Comparison of ENCODE assay signal across 25 cellular contexts in the genomic region with DNA sequence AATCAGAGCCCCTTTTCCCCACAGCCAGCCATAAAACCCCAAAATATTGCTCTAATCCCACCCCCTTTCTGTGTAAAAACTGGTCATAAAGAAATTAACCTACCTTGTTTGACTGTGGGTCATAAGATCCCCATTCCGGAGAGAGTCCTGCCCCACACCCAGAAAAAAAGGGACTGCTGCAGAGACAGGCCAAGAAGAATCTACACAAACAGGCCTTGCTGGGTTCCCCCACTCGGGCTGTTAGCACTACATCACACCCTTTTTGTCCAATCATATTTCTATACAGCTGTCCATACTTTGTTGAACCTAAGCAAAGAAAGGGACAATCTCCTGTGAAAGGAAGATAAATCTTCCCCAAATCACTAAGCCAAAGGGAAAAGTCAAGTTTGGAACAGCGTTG.
DNase-seq lines count a peak whose midpoint lies in the region; ATAC-seq, FAIRE-seq and TF ChIP-seq lines count a peak whose summit lies in the region.
"Had no signal": no experiment of that assay in that cellular context is flagged by ENCODE, and none has a peak within 500 bp of the region (broad histone marks: within the 10 kb centered on the region; RNA-seq: fewer than 3 reads in every experiment).

No MANE protein-coding gene starts in this region.

- no peak for TF ChIP-seq RAD21 in H1 (IDR thresholded peaks at IDR 0.05 in 1 of 2, conservative IDR thresholded peaks at IDR 0.05 in 1 of 2; ENCODE audit: low read depth in 2 of 2, low read length in 2 of 2)

- no peaks in the 10 kb centered on the region for H4K20me1 ChIP-seq in H1 (replicated peaks in 1 of 2; ENCODE audit: control insufficient read depth in 1 of 2, insufficient read depth in 2 of 2, low read length in 2 of 2)
- H4K20me1 ChIP-seq: BLaER1 had no signal

- H4K8ac ChIP-seq in H1 (ENCODE audit: extremely low read depth, insufficient read depth, low read length): no peak overlapping the region

- H2BK12ac ChIP-seq in H1 (ENCODE audit: low read depth, low read length): no peak overlapping the region

- no peak overlapping the region for H3K9ac ChIP-seq in H1 (replicated peaks in 1 of 4; ENCODE audit: extremely low read depth in 1 of 4, low read depth in 3 of 4, low read length in 3 of 4)
- H3K9ac ChIP-seq: BLaER1 had no signal

- no peak overlapping the region for H2BK20ac ChIP-seq in H1 (ENCODE audit: low read length)

- H3K9me3 ChIP-seq in Panc1 (ENCODE audit: control insufficient read depth, insufficient read depth, low read depth, low read length) (no peaks in the 10 kb centered on the region), H1 (ENCODE audit: insufficient read depth in 2 of 2, low read depth in 1 of 2, low read length in 1 of 2) (no peaks in the 10 kb centered on the region)
- H3K9me3 ChIP-seq: BLaER1 had no signal

- TF ChIP-seq CTCF in Panc1 (IDR thresholded peaks at IDR 0.05) (no peak), H1 (IDR thresholded peaks at IDR 0.05; ENCODE audit: control extremely low read depth in 1 of 3, insufficient read depth in 1 of 3, low read depth in 1 of 3, low read length in 3 of 3) (no peak)

- TF ChIP-seq EP300 in H1 (IDR thresholded peaks at IDR 0.05; ENCODE audit: borderline replicate concordance in 1 of 2, low read depth in 2 of 2, low read length in 2 of 2): no peak

- POLR2A ChIA-PET in Panc1 (lab: Charles Lee): no interaction called here
- POLR2A ChIA-PET in H1 (lab: Charles Lee; ENCODE audit: partially characterized antibody): interaction anchor here (1.0 to 16.3 kb wide), 3 partner anchors 7 to 125 kb away, joined by 3 to 607 read pairs (median 145); a partner anchor contains a TSS

- no peak overlapping the region for H3K18ac ChIP-seq in H1 (ENCODE audit: extremely low read depth, low read length)

- peak; percentile 5 for DNase-seq in activated effector memory CD4-positive, alpha-beta T cell treated with anti-CD3 and anti-CD28 coated beads, Interleukin-2, amount 50 U/mL, for 16 hours
- DNase-seq in activated effector memory CD4-positive, alpha-beta T cell treated with Interleukin-2 at 50 U/mL for 16 hours: no peak
- no peak for DNase-seq in Panc1 (ENCODE audit: low read depth, low spot score)
- no peak for DNase-seq in H1 (ENCODE audit: low read depth in 1 of 2, low spot score in 2 of 2)
- no peak for DNase-seq in NCI-H226
- no peak for DNase-seq in stimulated activated naive CD8-positive, alpha-beta T cell treated with anti-CD3 and anti-CD28 coated beads, Interleukin-15, Interleukin-2, amounts not matched to agents 100 U/mL and 50 U/mL, for 24 hours
- no peak for DNase-seq in activated T-helper 2 cell treated with anti-CD3 and anti-CD28 coated beads, Interferon-gamma antibody, Interleukin-2, Interleukin-4, amounts not matched to agents 10 μg/mL and 5 μg/mL and 100 μg/mL, durations not matched to agents 14 hours and 24 hours and 36 hours (ENCODE audit: low spot score)
- DNase-seq: CD4-positive, CD25-positive, alpha-beta regulatory T cell; CD8-positive, alpha-beta T cell; DMS 273 treated with DMSO at 0.1 percent for 48 hours; DMS79; EL; GDM1; GOT3; H7 had no signal

- peak overlapping the region; percentile 73 for H3K27ac ChIP-seq in Panc1 (ENCODE audit: low read length)
- no peak overlapping the region for H3K27ac ChIP-seq in H1 (ENCODE audit: low read depth, low read length)
- H3K27ac ChIP-seq: 22Rv1, BLaER1, C4-2B had no signal

- H3K4me1 Mint-ChIP-seq in activated T-helper 2 cell treated with anti-CD3 and anti-CD28 coated beads, Interferon-gamma antibody, Interleukin-2, Interleukin-4, amounts not matched to agents 10 μg/mL and 5 μg/mL and 100 μg/mL, durations not matched to agents 14 hours and 24 hours and 36 hours (ENCODE audit: low read depth): peaks cover 3% of the 10 kb centered on the region

- no peak overlapping the region for H4K5ac ChIP-seq in H1 (ENCODE audit: insufficient read length, low read depth, low read length)

- intact Hi-C loops in Panc1 (cut with micrococcal nuclease; ENCODE audit: unreplicated experiment): no loop called here
- intact Hi-C loops in activated T-helper 2 cell treated with anti-CD3 and anti-CD28 coated beads, Interferon-gamma antibody, Interleukin-2, Interleukin-4, amounts not matched to agents 10 μg/mL and 5 μg/mL and 100 μg/mL, durations not matched to agents 14 hours and 24 hours and 36 hours (cut with micrococcal nuclease): no loop called here

- no peaks in the 10 kb centered on the region for H3K79me1 ChIP-seq in H1 (ENCODE audit: low read depth, low read length)

- WGBS in H1 (ENCODE audit: extremely low coverage in 1 of 2, insufficient coverage in 1 of 2, insufficient read length in 1 of 2, insufficient replicate concordance in 2 of 2, low coverage in 1 of 2, low lambda C conversion rate in 2 of 2, missing lambda C conversion rate in 1 of 2), 2 experiments: 74% methylated on average over 3 of the region's 3 CpGs; no CpG with 5 or more reads in 1 of the 2 experiments

- BruUV-seq in Panc1 (replicated peaks; lab: Mats Ljungman, UMichigan): no TSS peak

- H3K4me1 ChIP-seq in Panc1 (ENCODE audit: control insufficient read depth, insufficient read depth, low read length) (peaks cover 28% of the 10 kb centered on the region), H1 (replicated peaks in 1 of 4; ENCODE audit: control insufficient read depth in 3 of 4, insufficient read depth in 4 of 4, low read length in 3 of 4) (peaks cover 19 to 47% (median 42%) of the 10 kb centered on the region in 4 experiments)

- H3K36me3 ChIP-seq in Panc1 (ENCODE audit: control insufficient read depth, insufficient read depth, low read length): no peaks in the 10 kb centered on the region
- H3K36me3 ChIP-seq in H1 (ENCODE audit: control insufficient read depth in 2 of 4, insufficient read depth in 4 of 4, low read length in 3 of 4): no peaks in the 10 kb centered on the region
- H3K36me3 ChIP-seq: BLaER1 had no signal

- peaks cover 3% of the 10 kb centered on the region; the same call in 1 of the 2 replicates for H3K23me2 ChIP-seq in H1 (ENCODE audit: low read depth, low read length)

- CTCF ChIA-PET in Panc1 (lab: Charles Lee): no interaction called here
- CTCF ChIA-PET in H1 (lab: Charles Lee; ENCODE audit: partially characterized antibody): interaction anchor here (1.3 to 3.3 kb wide), 5 partner anchors 10 to 102 kb away, joined by 3 to 20 read pairs (median 6); a partner anchor contains a TSS

- no peak overlapping the region for H2AFZ ChIP-seq in H1 (ENCODE audit: low read length)

- H2BK15ac ChIP-seq in H1 (ENCODE audit: low read length): no peak overlapping the region

- H3K23ac ChIP-seq in H1 (ENCODE audit: insufficient read length): no peak overlapping the region

- no peak overlapping the region for H4K91ac ChIP-seq in H1 (replicated peaks; ENCODE audit: insufficient read length, low read length)

- peaks cover 8% of the 10 kb centered on the region for H3K27me3 Mint-ChIP-seq in activated T-helper 2 cell treated with anti-CD3 and anti-CD28 coated beads, Interferon-gamma antibody, Interleukin-2, Interleukin-4, amounts not matched to agents 10 μg/mL and 5 μg/mL and 100 μg/mL, durations not matched to agents 14 hours and 24 hours and 36 hours (ENCODE audit: low read depth)

- no peak for FAIRE-seq in H1 (lab: Jason Lieb, UNC)
- FAIRE-seq: A204.1, D721Med, GM12878, GM19239 had no signal

- no peak overlapping the region; the same call in 1 of the 2 replicates for H2BK5ac ChIP-seq in H1 (ENCODE audit: low read depth, low read length)

- no peak for TF ChIP-seq POLR2A in H1 (IDR thresholded peaks at IDR 0.05; ENCODE audit: control extremely low read depth in 1 of 2, low read depth in 2 of 2, low read length in 2 of 2)

- H3K14ac ChIP-seq in H1 (ENCODE audit: insufficient read length): no peak overlapping the region

- no peak overlapping the region for H3K4ac ChIP-seq in H1 (replicated peaks; ENCODE audit: insufficient read length, low read depth, low read length)

- no peaks in the 10 kb centered on the region for H3K36me3 Mint-ChIP-seq in activated T-helper 2 cell treated with anti-CD3 and anti-CD28 coated beads, Interferon-gamma antibody, Interleukin-2, Interleukin-4, amounts not matched to agents 10 μg/mL and 5 μg/mL and 100 μg/mL, durations not matched to agents 14 hours and 24 hours and 36 hours (ENCODE audit: low read depth)
- H3K36me3 Mint-ChIP-seq: CD4-positive, CD25-positive, alpha-beta regulatory T cell; CD8-positive, alpha-beta T cell had no signal

- peaks cover 0 to 8% of the 10 kb centered on the region in 2 experiments; a peak in 1 of 4 replicates for H3K79me2 ChIP-seq in H1 (ENCODE audit: control insufficient read depth in 1 of 2, insufficient read depth in 2 of 2, low read length in 2 of 2)

- no peak overlapping the region for H2BK120ac ChIP-seq in H1 (replicated peaks; ENCODE audit: low read depth, low read length)

- H2AK5ac ChIP-seq in H1 (ENCODE audit: low read depth, low read length): 0 out of 2 replicates have a peak overlapping the region, but pooled peaks have one; percentile 75

- no peak overlapping the region; a peak in 1 of 4 replicates for H3K4me2 ChIP-seq in H1 (ENCODE audit: insufficient read depth in 1 of 2, low read depth in 2 of 2, low read length in 2 of 2)
- H3K4me2 ChIP-seq: BLaER1 had no signal

- no peak overlapping the region for H3K56ac ChIP-seq in H1 (replicated peaks; ENCODE audit: insufficient read length, low read depth, low read length)

- in situ Hi-C loops in Panc1 (cut with HindIII; ENCODE audit: low pct_unique_long_range_greater_than_20kb, low sequenced_read_pairs): no loop called here

- H3K4me3 Mint-ChIP-seq in activated T-helper 2 cell treated with anti-CD3 and anti-CD28 coated beads, Interferon-gamma antibody, Interleukin-2, Interleukin-4, amounts not matched to agents 10 μg/mL and 5 μg/mL and 100 μg/mL, durations not matched to agents 14 hours and 24 hours and 36 hours (ENCODE audit: low read depth): no peak overlapping the region
- H3K4me3 Mint-ChIP-seq: B cell; CD4-positive, CD25-positive, alpha-beta regulatory T cell; CD8-positive, alpha-beta T cell had no signal

- H3K4me3 ChIP-seq in Panc1 (ENCODE audit: low read depth in 2 of 2, low read length in 2 of 2) (no peak overlapping the region), H1 (ENCODE audit: extremely low read depth in 1 of 4, insufficient read depth in 2 of 4, low read depth in 3 of 4, low read length in 4 of 4) (no peak overlapping the region)
- H3K4me3 ChIP-seq: BLaER1, GM12878 had no signal

- no peaks in the 10 kb centered on the region for H3K9me3 Mint-ChIP-seq in activated T-helper 2 cell treated with anti-CD3 and anti-CD28 coated beads, Interferon-gamma antibody, Interleukin-2, Interleukin-4, amounts not matched to agents 10 μg/mL and 5 μg/mL and 100 μg/mL, durations not matched to agents 14 hours and 24 hours and 36 hours
- H3K9me3 Mint-ChIP-seq: CD8-positive, alpha-beta T cell had no signal

- no peak for ATAC-seq in Panc1
- ATAC-seq in stimulated activated naive CD8-positive, alpha-beta T cell treated with anti-CD3 and anti-CD28 coated beads, Interleukin-15, Interleukin-2, amounts not matched to agents 100 U/mL and 50 U/mL, for 24 hours: no peak
- ATAC-seq in GM19324 (IDR thresholded peaks at IDR 0.05; ENCODE audit: low FRiP score, unreplicated experiment): no peak
- ATAC-seq: CD8-positive, alpha-beta T cell; GM12878; HCT116 had no signal

- no peaks in the 10 kb centered on the region for H3K27me3 ChIP-seq in Panc1 (ENCODE audit: control insufficient read depth, insufficient read depth, low read length)
- H3K27me3 ChIP-seq in H1 (replicated peaks in 1 of 4; ENCODE audit: control insufficient read depth in 3 of 4, extremely low read depth in 1 of 4, insufficient read depth in 3 of 4, low read length in 3 of 4): no peaks in the 10 kb centered on the region
- H3K27me3 ChIP-seq: BLaER1 had no signal

- no peak overlapping the region for H3K27ac Mint-ChIP-seq in activated T-helper 2 cell treated with anti-CD3 and anti-CD28 coated beads, Interferon-gamma antibody, Interleukin-2, Interleukin-4, amounts not matched to agents 10 μg/mL and 5 μg/mL and 100 μg/mL, durations not matched to agents 14 hours and 24 hours and 36 hours
- H3K27ac Mint-ChIP-seq: B cell; CD8-positive, alpha-beta T cell had no signal
